Comparison of ENCODE assay signal across 19 cellular contexts in the genomic region with DNA sequence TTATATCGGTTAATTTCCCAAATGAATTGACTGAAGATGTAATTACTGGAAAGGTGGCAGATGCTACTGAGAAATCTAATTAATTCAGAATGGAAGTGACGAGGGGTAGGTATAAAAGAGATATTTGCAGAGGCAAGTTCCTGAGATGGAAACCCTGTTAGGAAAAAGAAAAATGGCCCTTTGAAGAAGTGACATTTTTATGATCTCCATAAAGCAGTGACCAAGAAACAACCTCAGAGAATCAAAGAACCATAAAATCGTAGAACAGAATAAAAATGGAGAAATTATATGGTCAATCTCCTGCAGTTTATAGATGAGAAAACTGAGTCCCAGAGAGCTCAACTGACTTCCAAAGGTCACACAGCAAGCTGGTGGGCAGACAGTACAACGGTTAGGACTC.
"Had no signal": no experiment of that assay in that cellular context is flagged by ENCODE, and none has a peak within 500 bp of the region (broad histone marks: within the 10 kb centered on the region; RNA-seq: fewer than 3 reads in every experiment).

No MANE protein-coding gene starts in this region.

- ATAC-seq: foreskin keratinocyte; gastroesophageal sphincter; heart left ventricle; left cardiac atrium; left lung; left ventricle myocardium superior; lower lobe of right lung; naive thymus-derived CD4-positive, alpha-beta T cell had no signal

- H3K4me1 ChIP-seq: foreskin keratinocyte, gastroesophageal sphincter, lower lobe of right lung had no signal

- H3K4me1 Mint-ChIP-seq: immature natural killer cell had no signal

- H3K27ac ChIP-seq: coronary artery, dorsolateral prefrontal cortex, esophagus muscularis mucosa, foreskin keratinocyte, gastroesophageal sphincter, heart left ventricle, hepatocyte, left lung, lower lobe of right lung had no signal

- DNase-seq: dermis blood vessel endothelial cell; dorsolateral prefrontal cortex; effector CD4-positive, alpha-beta T cell; effector memory CD4-positive, alpha-beta T cell; foreskin keratinocyte; heart left ventricle; hypothalamus; immature natural killer cell; left cardiac atrium; left lung; left ventricle myocardium superior; lower lobe of right lung; mesenchymal stem cell; midbrain; naive thymus-derived CD4-positive, alpha-beta T cell had no signal

- H3K27ac Mint-ChIP-seq: immature natural killer cell had no signal

- H3K27me3 ChIP-seq: dorsolateral prefrontal cortex, esophagus muscularis mucosa, foreskin keratinocyte, gastroesophageal sphincter, heart left ventricle, hepatocyte, left lung had no signal

- H2AFZ ChIP-seq: hepatocyte had no signal

- H3K4me3 Mint-ChIP-seq: immature natural killer cell; naive thymus-derived CD4-positive, alpha-beta T cell had no signal

- H3K9me3 ChIP-seq: esophagus muscularis mucosa, gastroesophageal sphincter, heart left ventricle, left lung, lower lobe of right lung had no signal

- H3K79me2 ChIP-seq: hepatocyte had no signal

- H3K9me3 Mint-ChIP-seq: immature natural killer cell; naive thymus-derived CD4-positive, alpha-beta T cell had no signal

- H3K4me3 ChIP-seq: coronary artery, dorsolateral prefrontal cortex, esophagus muscularis mucosa, gastroesophageal sphincter, heart left ventricle, hepatocyte, left lung, lower lobe of right lung had no signal

- H3K4me2 ChIP-seq: hepatocyte had no signal

- H3K27me3 Mint-ChIP-seq: naive thymus-derived CD4-positive, alpha-beta T cell had no signal
